Comparison of ENCODE assay signal across 7 cellular contexts in genomic region chr7:140927945-140928344, GRCh38. TPM values are rescaled to one million over a fixed set of nuclear protein-coding genes. Genes with fewer than 3 reads are reported as not detected.
DNase-seq lines count a peak whose midpoint lies in the region; ATAC-seq, FAIRE-seq and TF ChIP-seq lines count a peak whose summit lies in the region.
"Not testable (repeated sequence)": the region's sequence is repeated elsewhere in the genome, so short reads cannot be mapped to it uniquely, and the experiment has no call there.

No MANE protein-coding gene starts in this region.

- peaks cover 45% of the 10 kb centered on the region for H3K27me3 Mint-ChIP-seq in CD4-positive, CD25-positive, alpha-beta regulatory T cell
- H3K27me3 Mint-ChIP-seq in CD4-positive, alpha-beta memory T cell; nephron (ENCODE audit: low read depth); type B pancreatic cell: not testable (repeated sequence)

- H2AFZ ChIP-seq in PC-9; K562 (ENCODE audit: low read depth, low read length): not testable (repeated sequence)
- peak overlapping the region; percentile 19 for H2AFZ ChIP-seq in HepG2 (ENCODE audit: low read length)

- H3K36me3 Mint-ChIP-seq in CD4-positive, CD25-positive, alpha-beta regulatory T cell; CD4-positive, alpha-beta memory T cell; nephron (ENCODE audit: low read depth); type B pancreatic cell: not testable (repeated sequence)

- in situ Hi-C loops in K562 (cut with MboI); HepG2 (cut with HindIII; ENCODE audit: extremely low pct_ligation_motif_present, low pct_unique_long_range_greater_than_20kb): not testable (repeated sequence)

- TF ChIP-seq CTCF in PC-9 (conservative IDR thresholded peaks at IDR 0.05); K562 (IDR thresholded peaks at IDR 0.05 in 2 of 3, conservative IDR thresholded peaks at IDR 0.05 in 1 of 3; ENCODE audit: insufficient read depth in 2 of 3, low read depth in 1 of 3, low read length in 3 of 3); HepG2 (CRISPR knock-in tag; IDR thresholded peaks at IDR 0.05); nephron (IDR thresholded peaks at IDR 0.05; ENCODE audit: unreplicated experiment in 3 of 3); type B pancreatic cell (conservative IDR thresholded peaks at IDR 0.05): not testable (repeated sequence)

- FAIRE-seq in K562 (lab: Jason Lieb, UNC); HepG2 (lab: Jason Lieb, UNC): not testable (repeated sequence)

- H3K27ac ChIP-seq in CD4-positive, CD25-positive, alpha-beta regulatory T cell (ENCODE audit: insufficient read depth, low read length, poor library complexity, severe bottlenecking); CD4-positive, alpha-beta memory T cell (ENCODE audit: low read depth, low read length); PC-9; K562 (ENCODE audit: extremely low read depth, low read depth, low read length); HepG2 (ENCODE audit: extremely low read length, insufficient read depth, low read length): not testable (repeated sequence)

- not testable (repeated sequence) for H3K36me3 ChIP-seq in CD4-positive, CD25-positive, alpha-beta regulatory T cell (ENCODE audit: control insufficient read depth, insufficient read depth, low read length); CD4-positive, alpha-beta memory T cell (ENCODE audit: insufficient read depth, low read length); PC-9 (ENCODE audit: low read depth); K562 (ENCODE audit: control insufficient read depth, insufficient read depth, low read length); HepG2 (replicated peaks in 1 of 2; ENCODE audit: control insufficient read depth in 1 of 2, insufficient read depth in 2 of 2, low read length in 2 of 2)

- not testable (repeated sequence) for TF ChIP-seq POLR2A in K562 (conservative IDR thresholded peaks at IDR 0.05); HepG2 (IDR thresholded peaks at IDR 0.05; ENCODE audit: insufficient read depth in 1 of 2, low read depth in 2 of 2, low read length in 2 of 2)

- peak overlapping the region in 1 of 4 donors; percentile 53 for H3K4me3 Mint-ChIP-seq in CD4-positive, CD25-positive, alpha-beta regulatory T cell
- H3K4me3 Mint-ChIP-seq in CD4-positive, alpha-beta memory T cell, result peak overlapping the region in 2 of 8 donors; percentile 6 to 27
- peak overlapping the region; percentile 32 to 55 (median 36) for H3K4me3 Mint-ChIP-seq in nephron
- H3K4me3 Mint-ChIP-seq in type B pancreatic cell, result not testable (repeated sequence)

- not testable (repeated sequence) for H3K9me3 ChIP-seq in CD4-positive, CD25-positive, alpha-beta regulatory T cell (ENCODE audit: control insufficient read depth in 2 of 2, low read length in 2 of 2); CD4-positive, alpha-beta memory T cell (ENCODE audit: control insufficient read depth in 1 of 2, low read length in 2 of 2); PC-9 (ENCODE audit: insufficient read depth, low read depth); K562 (replicated peaks; ENCODE audit: control insufficient read depth, insufficient read depth, low read depth, low read length); HepG2 (ENCODE audit: low read length)

- not testable (repeated sequence) for DNase-seq in CD4-positive, CD25-positive, alpha-beta regulatory T cell; CD4-positive, alpha-beta memory T cell; PC-9; K562 (ENCODE audit: extremely low read depth in 1 of 4, low spot score in 3 of 4); HepG2 (ENCODE audit: low spot score); type B pancreatic cell (ENCODE audit: extremely low spot score, unreplicated experiment)

- H3K79me2 ChIP-seq in PC-9 (ENCODE audit: low read depth) (peaks cover 16% of the 10 kb centered on the region), K562 (ENCODE audit: control insufficient read depth, insufficient read depth, low read length) (peaks cover 16% of the 10 kb centered on the region), HepG2 (ENCODE audit: insufficient read depth, low read length) (peaks cover 11% of the 10 kb centered on the region)

- BruUV-seq in PC-9 (replicated peaks; lab: Mats Ljungman, UMichigan); K562 (replicated peaks; lab: Mats Ljungman, UMichigan); HepG2 (replicated peaks; lab: Mats Ljungman, UMichigan): not testable (repeated sequence)

- H3K27me3 ChIP-seq in CD4-positive, CD25-positive, alpha-beta regulatory T cell (ENCODE audit: control insufficient read depth, insufficient read depth, low read length); CD4-positive, alpha-beta memory T cell (ENCODE audit: insufficient read depth, low read length); PC-9 (ENCODE audit: insufficient read depth, low read depth); HepG2 (ENCODE audit: control insufficient read depth in 1 of 2, insufficient read depth in 2 of 2, low read length in 2 of 2): not testable (repeated sequence)
- peaks cover 5 to 11% of the 10 kb centered on the region in 2 experiments; a peak in 3 of 5 replicates for H3K27me3 ChIP-seq in K562 (ENCODE audit: control insufficient read depth in 2 of 2, insufficient read depth in 2 of 2, low read length in 2 of 2)

- not testable (repeated sequence) for H3K9me2 ChIP-seq in PC-9 (ENCODE audit: insufficient read depth)

- H3K4me2 ChIP-seq in PC-9, result peak overlapping the region; percentile 37
- H3K4me2 ChIP-seq in K562 (ENCODE audit: insufficient read depth, low read length); HepG2 (ENCODE audit: low read depth, low read length): not testable (repeated sequence)

- H4K20me1 ChIP-seq in PC-9 (ENCODE audit: insufficient read depth); K562 (replicated peaks; ENCODE audit: control insufficient read depth, insufficient read depth, low read length); HepG2 (ENCODE audit: insufficient read depth, low read length): not testable (repeated sequence)

- H3K9ac ChIP-seq in K562 (ENCODE audit: insufficient read depth in 1 of 2, low read depth in 2 of 2, low read length in 2 of 2); HepG2 (ENCODE audit: insufficient read depth, low read depth, low read length): not testable (repeated sequence)

- TF ChIP-seq EP300 in K562 (IDR thresholded peaks at IDR 0.05; ENCODE audit: low read length); HepG2 (IDR thresholded peaks at IDR 0.05; ENCODE audit: low read depth in 2 of 2, low read length in 2 of 2); HepG2 (CRISPR knock-in tag; IDR thresholded peaks at IDR 0.05; ENCODE audit: borderline replicate concordance): not testable (repeated sequence)

- ATAC-seq in CD4-positive, CD25-positive, alpha-beta regulatory T cell (ENCODE audit: low read depth in 2 of 2); K562; HepG2: not testable (repeated sequence)

- not testable (repeated sequence) for H3K4me3 ChIP-seq in CD4-positive, CD25-positive, alpha-beta regulatory T cell (ENCODE audit: low read depth, low read length); CD4-positive, alpha-beta memory T cell (ENCODE audit: low read length in 2 of 2); PC-9; K562; HepG2 (replicated peaks in 1 of 3; ENCODE audit: insufficient read depth in 1 of 3, low read depth in 2 of 3, low read length in 3 of 3)

- not testable (repeated sequence) for H3K9me3 Mint-ChIP-seq in CD4-positive, CD25-positive, alpha-beta regulatory T cell; CD4-positive, alpha-beta memory T cell; nephron; type B pancreatic cell

- POLR2A ChIA-PET in CD4-positive, alpha-beta memory T cell (lab: Charles Lee; ENCODE audit: partially characterized antibody); PC-9 (lab: Charles Lee; ENCODE audit: unreplicated experiment); HepG2 (lab: Yijun Ruan, JAX): not testable (repeated sequence)
- POLR2A ChIA-PET in K562 (lab: Yijun Ruan, JAX), result interaction anchor here (0.6 to 1.7 kb wide), 2 partner anchors 8 to 271 kb away, joined by 3 to 4 read pairs; no protein-coding TSS in a partner anchor

- CTCF ChIA-PET in CD4-positive, alpha-beta memory T cell (lab: Charles Lee; ENCODE audit: partially characterized antibody), result interaction anchor here (0.9 to 1.8 kb wide), 2 partner anchors 83 to 85 kb away, joined by 3 to 4 read pairs; no protein-coding TSS in a partner anchor
- CTCF ChIA-PET in PC-9 (lab: Charles Lee); K562 (lab: Yijun Ruan, JAX; ENCODE audit: low intra/inter-chr PET ratio); HepG2 (lab: Yijun Ruan, JAX; ENCODE audit: low intra/inter-chr PET ratio, low total read pairs): not testable (repeated sequence)

- H3F3A ChIP-seq in PC-9 (ENCODE audit: insufficient read depth, low read depth), result not testable (repeated sequence)

- H3K27ac Mint-ChIP-seq in CD4-positive, CD25-positive, alpha-beta regulatory T cell, result peak overlapping the region in 2 of 3 donors; percentile 45 to 59
- H3K27ac Mint-ChIP-seq in CD4-positive, alpha-beta memory T cell, result peak overlapping the region in 4 of 7 donors; percentile 26 to 79 (median 60)
- not testable (repeated sequence) for H3K27ac Mint-ChIP-seq in nephron
- H3K27ac Mint-ChIP-seq in type B pancreatic cell, result peak overlapping the region; percentile 29

- intact Hi-C loops in CD4-positive, alpha-beta memory T cell (cut with micrococcal nuclease), result loop anchor here (10.0 kb wide), 2 partner anchors 453 to 607 kb away; partner anchors contain the start of gene MKRN1
- intact Hi-C loops in PC-9 (cut with micrococcal nuclease; ENCODE audit: unreplicated experiment), result loop anchor here (10.0 kb wide), 1 partner anchor 453 kb away; the partner anchor contains the start of gene MKRN1
- intact Hi-C loops in K562 (cut with micrococcal nuclease), result loop anchor here (10.0 kb wide), 1 partner anchor 233 kb away; the partner anchor contains the start of gene NDUFB2
- intact Hi-C loops in HepG2 (cut with micrococcal nuclease; ENCODE audit: unreplicated experiment), result not testable (repeated sequence)

- peaks cover 13% of the 10 kb centered on the region for H3K4me1 ChIP-seq in CD4-positive, CD25-positive, alpha-beta regulatory T cell (ENCODE audit: control insufficient read depth, insufficient read depth, low read length, poor library complexity, severe bottlenecking)
- H3K4me1 ChIP-seq in CD4-positive, alpha-beta memory T cell (ENCODE audit: insufficient read depth, low read length), result peaks cover 12% of the 10 kb centered on the region
- H3K4me1 ChIP-seq in PC-9 (replicated peaks; ENCODE audit: insufficient read depth), result peaks cover 27% of the 10 kb centered on the region
- H3K4me1 ChIP-seq in K562 (replicated peaks in 1 of 2; ENCODE audit: control insufficient read depth in 2 of 2, insufficient read depth in 2 of 2, low read length in 2 of 2), result not testable (repeated sequence)
- H3K4me1 ChIP-seq in HepG2 (ENCODE audit: insufficient read depth, low read length), result peaks cover 15% of the 10 kb centered on the region

- H3K4me1 Mint-ChIP-seq in CD4-positive, CD25-positive, alpha-beta regulatory T cell, result peaks cover 3 to 12% (median 7%) of the 10 kb centered on the region in 4 donors
- peaks cover 3 to 13% (median 6%) of the 10 kb centered on the region in 4 donors for H3K4me1 Mint-ChIP-seq in CD4-positive, alpha-beta memory T cell
- not testable (repeated sequence) for H3K4me1 Mint-ChIP-seq in nephron; type B pancreatic cell (ENCODE audit: unreplicated experiment)

- not testable (repeated sequence) for TF ChIP-seq RAD21 in K562 (CRISPR knock-in tag; conservative IDR thresholded peaks at IDR 0.05 in 1 of 2, IDR thresholded peaks at IDR 0.05 in 1 of 2); HepG2 (CRISPR knock-in tag; IDR thresholded peaks at IDR 0.05)

- 14% methylated on average over 4 of the region's 4 CpGs for WGBS in K562 (ENCODE audit: insufficient coverage, low coverage, missing lambda C conversion rate)
- WGBS in HepG2 (ENCODE audit: low lambda C conversion rate), result 64% methylated on average over 4 of the region's 4 CpGs

- H3K9me1 ChIP-seq in K562 (ENCODE audit: control insufficient read depth, insufficient read depth, low read length), result not testable (repeated sequence)

RNA-seq across cellular contexts. Expression of gene BRAF, which starts 3.2 kb away (rescaled TPM):
- total RNA-seq in CD4-positive, CD25-positive, alpha-beta regulatory T cell, result 60.8 TPM
- polyA plus RNA-seq in CD4-positive, CD25-positive, alpha-beta regulatory T cell, result 10 to 100 TPM in 1 of 4 donors, 1 to 10 TPM in 3; 6.9 to 10.1 (median 8.3) TPM
- 10 to 100 TPM; 46.7 to 52.5 TPM for total RNA-seq in CD4-positive, alpha-beta memory T cell
- polyA plus RNA-seq in CD4-positive, alpha-beta memory T cell, result 10 to 100 TPM in 1 of 2 donors, 1 to 10 TPM in 1; 10.0 to 10.8 TPM
- 45.0 and 56.9 TPM in 2 replicates for total RNA-seq in PC-9 (2021)
- total RNA-seq in K562 (2011; cell fraction: chromatin; rRNA removed; ENCODE audit: low replicate concordance), result 127 and 304 TPM in 2 replicates
- total RNA-seq in K562 (2011; cell fraction: nucleolus; rRNA removed), result 36.5 and 52.8 TPM in 2 replicates
- 111 and 199 TPM in 2 replicates for total RNA-seq in K562 (2011; cell fraction: nucleoplasm; rRNA removed)
- 16.4 and 17.4 TPM in 2 replicates for total RNA-seq in K562 (2014; rRNA removed)
- 38.3 and 42.7 TPM in 2 replicates for total RNA-seq in K562 (2014; rRNA removed; fragmentation: Illumina TruSeq; extraction: Trizol)
- total RNA-seq in K562 (2015; rRNA removed; fragmentation: Illumina TruSeq; extraction: Trizol), result 32.5 and 37.8 TPM in 2 replicates
- total RNA-seq in K562 (2021), result 33.4 and 34.1 TPM in 2 replicates
- 37.2 and 38.5 TPM in 2 replicates for polyA plus RNA-seq in K562 (2011; rRNA removed)
- 12.1 and 24.8 TPM in 2 replicates for polyA plus RNA-seq in K562 (2011; cell fraction: cytosol; rRNA removed)
- 34.7 and 51.3 TPM in 2 replicates for polyA plus RNA-seq in K562 (2011; cell fraction: nucleus; rRNA removed)
- polyA plus RNA-seq in K562 (2012), result 15.7 and 20.2 TPM in 2 replicates
- 21.9 and 24.1 TPM in 2 replicates for polyA plus RNA-seq in K562 (2014; fragmentation: Illumina TruSeq; extraction: Trizol)
- 1 to 10 TPM; 3.6 to 6.6 TPM for polyA plus RNA-seq in K562 (2014; fragmentation: Nextera tagmentation; extraction: Ambion mirVana)
- polyA plus RNA-seq in K562 (2014; rRNA removed), result 14.0 and 15.1 TPM in 2 replicates
- 138 and 189 TPM in 2 replicates for polyA minus RNA-seq in K562 (2011; rRNA and poly(A)+ RNA removed)
- 46.0 and 52.5 TPM in 2 replicates for polyA minus RNA-seq in K562 (2011; cell fraction: cytosol; rRNA and poly(A)+ RNA removed)
- 63.0 and 111 TPM in 2 replicates for polyA minus RNA-seq in K562 (2011; cell fraction: nucleus; rRNA and poly(A)+ RNA removed)
- 13.4 and 14.0 TPM in 2 replicates for total RNA-seq in HepG2 (2016; rRNA removed; fragmentation: Illumina TruSeq; extraction: Trizol)
- total RNA-seq in HepG2 (2016; cell fraction: cytosol; rRNA removed; fragmentation: Illumina TruSeq; extraction: Trizol; ENCODE audit: low read depth), result 22.5 and 25.2 TPM in 2 replicates
- total RNA-seq in HepG2 (2016; cell fraction: insoluble cytoplasmic fraction; rRNA removed; fragmentation: Illumina TruSeq; extraction: Trizol), result 12.1 and 13.9 TPM in 2 replicates
- 14.4 and 19.6 TPM in 2 replicates for total RNA-seq in HepG2 (2016; cell fraction: membrane; rRNA removed; fragmentation: Illumina TruSeq; extraction: Trizol)
- 33.7 and 34.1 TPM in 2 replicates for total RNA-seq in HepG2 (2016; cell fraction: nucleus; rRNA removed; fragmentation: Illumina TruSeq; extraction: Trizol)
- polyA plus RNA-seq in HepG2 (2011; rRNA removed), result 10.1 and 12.5 TPM in 2 replicates
- polyA plus RNA-seq in HepG2 (2011; cell fraction: cytosol; rRNA removed), result 5.2 and 8.2 TPM in 2 replicates
- polyA plus RNA-seq in HepG2 (2011; cell fraction: nucleus; rRNA removed), result 11.9 and 15.4 TPM in 2 replicates
- polyA plus RNA-seq in HepG2 (2012), result 7.5 and 9.3 TPM in 2 replicates
- 2.9 and 3.9 TPM in 2 replicates for polyA plus RNA-seq in HepG2 (2016; cell fraction: cytosol; fragmentation: Illumina TruSeq; extraction: Trizol; ENCODE audit: low read depth)
- 7.0 and 8.0 TPM in 2 replicates for polyA plus RNA-seq in HepG2 (2016; cell fraction: insoluble cytoplasmic fraction; fragmentation: Illumina TruSeq; extraction: Trizol; ENCODE audit: low read depth)
- 4.3 and 6.0 TPM in 2 replicates for polyA plus RNA-seq in HepG2 (2016; cell fraction: membrane; fragmentation: Illumina TruSeq; extraction: Trizol; ENCODE audit: low read depth)
- 12.8 and 14.4 TPM in 2 replicates for polyA plus RNA-seq in HepG2 (2016; cell fraction: nucleus; fragmentation: Illumina TruSeq; extraction: Trizol; ENCODE audit: insufficient read depth, low read depth)
- 23.3 and 34.0 TPM in 2 replicates for polyA minus RNA-seq in HepG2 (2011; rRNA and poly(A)+ RNA removed; ENCODE audit: low replicate concordance)
- 20.0 and 26.5 TPM in 2 replicates for polyA minus RNA-seq in HepG2 (2011; cell fraction: cytosol; rRNA and poly(A)+ RNA removed)
- polyA minus RNA-seq in HepG2 (2011; cell fraction: nucleus; rRNA and poly(A)+ RNA removed), result 109 and 113 TPM in 2 replicates
- total RNA-seq in type B pancreatic cell (ENCODE audit: low replicate concordance), result 29.6 and 34.4 TPM in 2 replicates
